31 cellular contexts compared by ENCODE assay signal in genomic region chr14:73277376-73277775, GRCh38.
"Had no signal": no experiment of that assay in that cellular context is flagged by ENCODE, and none has a peak within 500 bp of the region (broad histone marks: within the 10 kb centered on the region; RNA-seq: fewer than 3 reads in every experiment).

No MANE protein-coding gene starts in this region.

- H3K27ac Mint-ChIP-seq: activated B cell treated with CpG ODN at 0.5 μM for 24 hours; activated CD4-positive, alpha-beta memory T cell treated with anti-CD3 and anti-CD28 coated beads for 36 hours; activated CD4-positive, alpha-beta T cell treated with anti-CD3 and anti-CD28 coated beads, Interleukin-2, amount 10 ng/mL, durations not matched to agents 7 days and 5 days; activated naive CD4-positive, alpha-beta T cell treated with anti-CD3 and anti-CD28 coated beads, Interleukin-2, amount 10 ng/mL, durations not matched to agents 7 days and 5 days; activated naive CD4-positive, alpha-beta T cell treated with anti-CD3 and anti-CD28 coated beads, Interleukin-2, amount 50 U/mL, for 24 hours; activated naive CD8-positive, alpha-beta T cell treated with anti-CD3 and anti-CD28 coated beads for 36 hours; activated T-helper 1 cell treated with anti-CD3 and anti-CD28 coated beads, Interleukin-12 subunit alpha, Interleukin-12 subunit beta, Interleukin-2, Interleukin-4 antibody, amounts not matched to agents 30 ng/mL and 10 ng/mL and 1 ng/mL, durations not matched to agents 14 hours and 24 hours and 36 hours; activated T-helper 17 cell treated with anti-CD3 and anti-CD28 coated beads, Interleukin-2, amount 50 U/mL, for 72 hours; T-helper 1 cell treated with Interleukin-12 subunit alpha and Interleukin-12 subunit beta and Interleukin-4 antibody, amounts not matched to agents 30 μg/mL and 1 μg/mL, for 36 hours; T-helper 2 cell treated with Interferon-gamma antibody and Interleukin-4, amounts not matched to agents 5 μg/mL and 100 μg/mL, for 36 hours had no signal

- ATAC-seq: activated T-helper 17 cell treated with anti-CD3 and anti-CD28 coated beads, Interleukin-2, amount 50 U/mL, for 72 hours; body of pancreas had no signal

- H3K4me1 ChIP-seq: adrenal gland, body of pancreas, breast epithelium had no signal

- H3K4me3 Mint-ChIP-seq: activated B cell treated with CpG ODN at 0.5 μM for 24 hours; activated CD4-positive, alpha-beta memory T cell treated with anti-CD3 and anti-CD28 coated beads for 36 hours; activated CD4-positive, alpha-beta T cell treated with anti-CD3 and anti-CD28 coated beads, Interleukin-2, amount 10 ng/mL, durations not matched to agents 7 days and 5 days; activated naive CD4-positive, alpha-beta T cell treated with anti-CD3 and anti-CD28 coated beads, Interleukin-2, amount 10 ng/mL, durations not matched to agents 7 days and 5 days; activated naive CD4-positive, alpha-beta T cell treated with anti-CD3 and anti-CD28 coated beads, Interleukin-2, amount 50 U/mL, for 24 hours; activated naive CD8-positive, alpha-beta T cell treated with anti-CD3 and anti-CD28 coated beads for 36 hours; activated T-helper 1 cell treated with anti-CD3 and anti-CD28 coated beads, Interleukin-12 subunit alpha, Interleukin-12 subunit beta, Interleukin-2, Interleukin-4 antibody, amounts not matched to agents 30 ng/mL and 10 ng/mL and 1 ng/mL, durations not matched to agents 14 hours and 24 hours and 36 hours; activated T-helper 17 cell treated with anti-CD3 and anti-CD28 coated beads, Interleukin-2, amount 50 U/mL, for 72 hours; T-helper 1 cell treated with Interleukin-12 subunit alpha and Interleukin-12 subunit beta and Interleukin-4 antibody, amounts not matched to agents 30 μg/mL and 1 μg/mL, for 36 hours; T-helper 2 cell treated with Interferon-gamma antibody and Interleukin-4, amounts not matched to agents 5 μg/mL and 100 μg/mL, for 36 hours had no signal

- H3K4me1 Mint-ChIP-seq: activated naive CD8-positive, alpha-beta T cell treated with anti-CD3 and anti-CD28 coated beads for 36 hours; activated T-helper 17 cell treated with anti-CD3 and anti-CD28 coated beads, Interleukin-2, amount 50 U/mL, for 72 hours had no signal

- H3K9me3 ChIP-seq: adrenal gland, body of pancreas, breast epithelium had no signal

- H3K27ac ChIP-seq: adrenal gland, body of pancreas, brain microvascular endothelial cell, breast epithelium, VCaP had no signal

- H3K27me3 ChIP-seq: adrenal gland, body of pancreas, brain microvascular endothelial cell, breast epithelium had no signal

- H3K27me3 Mint-ChIP-seq: activated B cell treated with CpG ODN at 0.5 μM for 24 hours; activated CD4-positive, alpha-beta memory T cell treated with anti-CD3 and anti-CD28 coated beads for 36 hours; activated CD4-positive, alpha-beta T cell treated with anti-CD3 and anti-CD28 coated beads, Interleukin-2, amount 10 ng/mL, durations not matched to agents 7 days and 5 days; activated naive CD4-positive, alpha-beta T cell treated with anti-CD3 and anti-CD28 coated beads, Interleukin-2, amount 10 ng/mL, durations not matched to agents 7 days and 5 days; activated naive CD4-positive, alpha-beta T cell treated with anti-CD3 and anti-CD28 coated beads, Interleukin-2, amount 50 U/mL, for 24 hours; activated naive CD8-positive, alpha-beta T cell treated with anti-CD3 and anti-CD28 coated beads for 36 hours; activated T-helper 17 cell treated with anti-CD3 and anti-CD28 coated beads, Interleukin-2, amount 50 U/mL, for 72 hours had no signal

- DNase-seq: activated B cell treated with CpG ODN at 0.5 μM for 24 hours; activated CD4-positive, alpha-beta memory T cell treated with anti-CD3 and anti-CD28 coated beads for 36 hours; activated CD4-positive, alpha-beta T cell treated with anti-CD3 and anti-CD28 coated beads for 48 hours; activated CD4-positive, alpha-beta T cell treated with anti-CD3 and anti-CD28 coated beads, Interleukin-2, amount 10 ng/mL, durations not matched to agents 7 days and 5 days; activated CD4-positive, CD25-positive, alpha-beta regulatory T cell treated with anti-CD3 and anti-CD28 coated beads, Interleukin-2, amount 50 U/mL, for 72 hours; activated CD8-positive, alpha-beta memory T cell treated with anti-CD3 and anti-CD28 coated beads, Interleukin-2, amount 50 U/mL, for 4 hours; activated effector memory CD4-positive, alpha-beta T cell treated with anti-CD3 and anti-CD28 coated beads, Interleukin-2, amount 50 U/mL, for 16 hours; activated gamma-delta T cell treated with Interleukin-2 at 50 U/mL for 16 hours; activated naive CD4-positive, alpha-beta T cell; activated naive CD4-positive, alpha-beta T cell treated with anti-CD3 and anti-CD28 coated beads, Interleukin-2, amount 10 ng/mL, durations not matched to agents 7 days and 5 days; activated naive CD8-positive, alpha-beta T cell treated with anti-CD3 and anti-CD28 coated beads for 36 hours; activated T-cell treated with anti-CD3 and anti-CD28 coated beads for 4 hours; activated T-cell treated with anti-CD3 and anti-CD28 coated beads, Interleukin-2, amount 50 U/mL, for 1 hour; activated T-cell treated with anti-CD3 and anti-CD28 coated beads, Interleukin-2, amount 50 U/mL, for 48 hours; adrenal gland; amniotic stem cell; aorta; body of pancreas; brain microvascular endothelial cell; central memory CD4-positive, alpha-beta T cell; SW 1271; T-helper 1 cell; T-helper 2 cell; T-helper 9 cell had no signal

- H3K9me3 Mint-ChIP-seq: activated B cell treated with CpG ODN at 0.5 μM for 24 hours; activated CD4-positive, alpha-beta memory T cell treated with anti-CD3 and anti-CD28 coated beads for 36 hours; activated CD4-positive, alpha-beta T cell treated with anti-CD3 and anti-CD28 coated beads, Interleukin-2, amount 10 ng/mL, durations not matched to agents 7 days and 5 days; activated naive CD4-positive, alpha-beta T cell treated with anti-CD3 and anti-CD28 coated beads, Interleukin-2, amount 10 ng/mL, durations not matched to agents 7 days and 5 days; activated naive CD4-positive, alpha-beta T cell treated with anti-CD3 and anti-CD28 coated beads, Interleukin-2, amount 50 U/mL, for 24 hours; activated naive CD8-positive, alpha-beta T cell treated with anti-CD3 and anti-CD28 coated beads for 36 hours; activated T-helper 1 cell treated with anti-CD3 and anti-CD28 coated beads, Interleukin-12 subunit alpha, Interleukin-12 subunit beta, Interleukin-2, Interleukin-4 antibody, amounts not matched to agents 30 ng/mL and 10 ng/mL and 1 ng/mL, durations not matched to agents 14 hours and 24 hours and 36 hours; activated T-helper 17 cell treated with anti-CD3 and anti-CD28 coated beads, Interleukin-2, amount 50 U/mL, for 72 hours; T-helper 1 cell treated with Interleukin-12 subunit alpha and Interleukin-12 subunit beta and Interleukin-4 antibody, amounts not matched to agents 30 μg/mL and 1 μg/mL, for 36 hours; T-helper 2 cell treated with Interferon-gamma antibody and Interleukin-4, amounts not matched to agents 5 μg/mL and 100 μg/mL, for 36 hours had no signal
